ENCODE assay signal across 26 cellular contexts in the genomic region with DNA sequence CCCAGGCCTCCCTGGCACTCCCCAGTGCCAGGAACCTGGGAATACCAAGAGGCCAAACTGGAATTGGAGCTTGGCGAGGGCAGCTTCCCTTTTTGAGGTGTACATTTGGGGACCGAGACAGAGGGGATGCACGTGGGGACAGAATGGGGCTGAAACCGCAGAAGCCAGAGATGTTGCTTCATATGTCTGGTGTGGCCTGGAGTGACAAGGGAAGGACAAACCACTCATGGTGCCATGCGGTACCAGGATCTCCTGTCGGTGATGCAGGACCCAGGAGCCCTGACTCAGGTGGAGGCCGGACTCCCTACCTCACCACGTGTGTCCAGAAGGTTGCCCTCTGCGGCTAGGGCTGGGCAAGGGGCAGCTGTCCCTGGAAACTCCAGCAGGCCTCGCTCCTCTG. TPM values are rescaled to one million over a fixed set of nuclear protein-coding genes. Genes with fewer than 3 reads are reported as not detected.
A peak's percentile ranks its signal among the peaks of the same experiment; 100 is the strongest.
DNase-seq lines count a peak whose midpoint lies in the region; ATAC-seq, FAIRE-seq and TF ChIP-seq lines count a peak whose summit lies in the region.
"Had no signal": no experiment of that assay in that cellular context is flagged by ENCODE, and none has a peak within 500 bp of the region (broad histone marks: within the 10 kb centered on the region; RNA-seq: fewer than 3 reads in every experiment).

No MANE protein-coding gene starts in this region.

- H3K4me3 ChIP-seq in HepG2 (replicated peaks in 1 of 3; ENCODE audit: insufficient read depth in 1 of 3, low read depth in 2 of 3, low read length in 3 of 3) (no peak overlapping the region), right lobe of liver (no peak overlapping the region), kidney (ENCODE audit: low read length in 2 of 2) (no peak overlapping the region), ovary (no peak overlapping the region)
- H3K4me3 ChIP-seq: A549, GM12878, left ventricle myocardium inferior, pancreas, SJCRH30 had no signal

- in situ Hi-C loops in HepG2 (cut with HindIII; ENCODE audit: extremely low pct_ligation_motif_present, low pct_unique_long_range_greater_than_20kb), result no loop called here

- TF ChIP-seq RAD21 in HepG2 (CRISPR knock-in tag; IDR thresholded peaks at IDR 0.05), result no peak

- no peaks in the 10 kb centered on the region for H3K9me3 ChIP-seq in HepG2 (ENCODE audit: low read length)
- no peaks in the 10 kb centered on the region for H3K9me3 ChIP-seq in right lobe of liver
- H3K9me3 ChIP-seq in kidney (ENCODE audit: control insufficient read depth in 1 of 2, low read length in 2 of 2), result no peaks in the 10 kb centered on the region
- H3K9me3 ChIP-seq in ovary, result no peaks in the 10 kb centered on the region
- H3K9me3 ChIP-seq: A549, left ventricle myocardium inferior, pancreas, SJCRH30 had no signal

- FAIRE-seq in HepG2 (lab: Jason Lieb, UNC) (no peak), kidney (lab: Jason Lieb, UNC) (no peak)
- FAIRE-seq: A549, astrocyte, GM12878, H54, pancreas had no signal

- no peak for DNase-seq in HepG2 (ENCODE audit: low spot score)
- no peak for DNase-seq in right lobe of liver
- DNase-seq in NOMO-1 treated with dmso at 0.1 percent for 144 hours (lab: John Stamatoyannopoulos, UW; ENCODE audit: unreplicated experiment), result peak; percentile 64
- DNase-seq in kidney, result peak; percentile 55
- DNase-seq in ovary, result no peak
- DNase-seq in activated CD4-positive, CD25-positive, alpha-beta regulatory T cell treated with anti-CD3 and anti-CD28 coated beads, Interleukin-2, amount 50 U/mL, for 72 hours, result no peak
- DNase-seq: activated CD4-positive, alpha-beta T cell treated with anti-CD3 and anti-CD28 coated beads for 48 hours; activated CD8-positive, alpha-beta memory T cell treated with anti-CD3 and anti-CD28 coated beads, Interleukin-2, amount 10 ng/mL, durations not matched to agents 7 days and 5 days; caudate nucleus; left ventricle myocardium inferior; midbrain; natural killer cell; NCI-H446 treated with DMSO at 0.1 percent for 48 hours; right cardiac atrium; SJCRH30; stimulated activated CD4-positive, alpha-beta T cell treated with anti-CD3 and anti-CD28 coated beads, Interleukin-12 subunit alpha, Interleukin-12 subunit beta, amount 100 ng/mL, for 4 hours; T-helper 2 cell had no signal

- no TSS peak for BruUV-seq in HepG2 (replicated peaks; lab: Mats Ljungman, UMichigan)

- H2AFZ ChIP-seq in HepG2 (ENCODE audit: low read length), result no peak overlapping the region

- H3K4me2 ChIP-seq in HepG2 (ENCODE audit: low read depth, low read length), result no peak overlapping the region
- H3K4me2 ChIP-seq: A549 had no signal

- POLR2A ChIA-PET in HepG2 (lab: Yijun Ruan, JAX), result no interaction called here

- H3K36me3 ChIP-seq in HepG2 (replicated peaks in 1 of 2; ENCODE audit: control insufficient read depth in 1 of 2, insufficient read depth in 2 of 2, low read length in 2 of 2), result no peaks in the 10 kb centered on the region
- H3K36me3 ChIP-seq in right lobe of liver, result no peaks in the 10 kb centered on the region
- no peaks in the 10 kb centered on the region for H3K36me3 ChIP-seq in kidney (ENCODE audit: control insufficient read depth in 1 of 2, insufficient read depth in 2 of 2, low read length in 2 of 2)
- no peaks in the 10 kb centered on the region for H3K36me3 ChIP-seq in ovary
- H3K36me3 ChIP-seq: left ventricle myocardium inferior, pancreas, SJCRH30 had no signal

- TF ChIP-seq CTCF in HepG2 (CRISPR knock-in tag; IDR thresholded peaks at IDR 0.05) (no peak), right lobe of liver (IDR thresholded peaks at IDR 0.05) (no peak), kidney (IDR thresholded peaks at IDR 0.05; ENCODE audit: borderline replicate concordance, extremely low read depth, insufficient read depth) (no peak), ovary (IDR thresholded peaks at IDR 0.05) (no peak)

- no peak overlapping the region for H3K9ac ChIP-seq in HepG2 (ENCODE audit: insufficient read depth, low read depth, low read length)
- no peak overlapping the region for H3K9ac ChIP-seq in kidney (ENCODE audit: low read length in 2 of 2)

- H3K79me2 ChIP-seq in HepG2 (ENCODE audit: insufficient read depth, low read length), result no peaks in the 10 kb centered on the region

- ATAC-seq in HepG2, result no peak
- no peak for ATAC-seq in right lobe of liver
- ATAC-seq in HG02970 (IDR thresholded peaks at IDR 0.05; ENCODE audit: low FRiP score, unreplicated experiment), result no peak
- no peak for ATAC-seq in HG02973 (IDR thresholded peaks at IDR 0.05; ENCODE audit: unreplicated experiment)
- ATAC-seq: A549; activated CD8-positive, alpha-beta memory T cell treated with anti-CD3 and anti-CD28 coated beads, Interleukin-2, amount 10 ng/mL, durations not matched to agents 7 days and 5 days; activated naive CD4-positive, alpha-beta T cell treated with anti-CD3 and anti-CD28 coated beads, Interleukin-2, amount 50 U/mL, for 72 hours; GM12878; pancreas; right cardiac atrium had no signal

- H3K27ac ChIP-seq in HepG2 (ENCODE audit: extremely low read length, insufficient read depth, low read length) (no peak overlapping the region), right lobe of liver (no peak overlapping the region), kidney (ENCODE audit: low read depth in 2 of 2, low read length in 2 of 2) (no peak overlapping the region), ovary (no peak overlapping the region)
- H3K27ac ChIP-seq: A549, left ventricle myocardium inferior, pancreas, SJCRH30 had no signal

- H4K20me1 ChIP-seq in HepG2 (ENCODE audit: insufficient read depth, low read length), result no peaks in the 10 kb centered on the region

- 50% methylated on average over 1 of the region's 10 CpGs for WGBS in HepG2 (ENCODE audit: low lambda C conversion rate)
- WGBS in right lobe of liver (ENCODE audit: insufficient coverage, low coverage, low lambda C conversion rate, missing lambda C conversion rate), result no CpG with 5 or more reads among the region's 10 CpGs
- 92 to 98% (median 95%) methylated on average over 10 of the region's 10 CpGs for WGBS in ovary, 3 donors

- H3K27me3 ChIP-seq in HepG2 (ENCODE audit: control insufficient read depth in 1 of 2, insufficient read depth in 2 of 2, low read length in 2 of 2) (peaks cover 7 to 54% of the 10 kb centered on the region in 2 experiments; a peak in 3 of 5 replicates), right lobe of liver (no peaks in the 10 kb centered on the region), ovary (no peaks in the 10 kb centered on the region)
- H3K27me3 ChIP-seq: pancreas, SJCRH30 had no signal

- intact Hi-C loops in HepG2 (cut with micrococcal nuclease; ENCODE audit: unreplicated experiment) (loop anchor here (5.0 kb wide), 1 partner anchor 108 kb away; no protein-coding TSS in a partner anchor), right lobe of liver (cut with DNase I) (no loop called here), kidney (cut with DNase I) (no loop called here), ovary (cut with DNase I) (loop anchor here in 1 of 4 donors (10.0 kb wide), 1 partner anchor 485 kb away; no protein-coding TSS in a partner anchor)

- TF ChIP-seq EP300 in HepG2 (IDR thresholded peaks at IDR 0.05; ENCODE audit: low read depth in 2 of 2, low read length in 2 of 2) (no peak), HepG2 (CRISPR knock-in tag; IDR thresholded peaks at IDR 0.05; ENCODE audit: borderline replicate concordance) (no peak), ovary (IDR thresholded peaks at IDR 0.05) (no peak)

- TF ChIP-seq POLR2A in HepG2 (IDR thresholded peaks at IDR 0.05; ENCODE audit: insufficient read depth in 1 of 2, low read depth in 2 of 2, low read length in 2 of 2) (no peak), right lobe of liver (IDR thresholded peaks at IDR 0.05) (no peak), ovary (IDR thresholded peaks at IDR 0.05) (no peak)

- H3K4me1 ChIP-seq in HepG2 (ENCODE audit: insufficient read depth, low read length) (peaks cover 28% of the 10 kb centered on the region), right lobe of liver (no peaks in the 10 kb centered on the region), kidney (ENCODE audit: control insufficient read depth in 1 of 2, insufficient read depth in 1 of 2, low read depth in 1 of 2, low read length in 2 of 2) (no peaks in the 10 kb centered on the region), ovary (ENCODE audit: insufficient read depth) (no peaks in the 10 kb centered on the region)
- H3K4me1 ChIP-seq: pancreas had no signal

- CTCF ChIA-PET in HepG2 (lab: Yijun Ruan, JAX; ENCODE audit: low intra/inter-chr PET ratio, low total read pairs), result no interaction called here

RNA-seq across cellular contexts. Expression of a gene that starts 4.0 kb away (rescaled TPM):
- total RNA-seq in HepG2 (2016; rRNA removed; fragmentation: Illumina TruSeq; extraction: Trizol) (not detected in 2 replicates), right lobe of liver (not detected), kidney (not detected), ovary (under 1 TPM in 1 of 7 donors, not detected in 6; 0.28 TPM)
- total RNA-seq in HepG2 (2016; cell fraction: cytosol; rRNA removed; fragmentation: Illumina TruSeq; extraction: Trizol; ENCODE audit: low read depth), result not detected in 2 replicates
- not detected in 2 replicates for total RNA-seq in HepG2 (2016; cell fraction: insoluble cytoplasmic fraction; rRNA removed; fragmentation: Illumina TruSeq; extraction: Trizol)
- total RNA-seq in HepG2 (2016; cell fraction: membrane; rRNA removed; fragmentation: Illumina TruSeq; extraction: Trizol), result not detected in 2 replicates
- total RNA-seq in HepG2 (2016; cell fraction: nucleus; rRNA removed; fragmentation: Illumina TruSeq; extraction: Trizol), result not detected in 2 replicates
- polyA plus RNA-seq in HepG2 (2011; rRNA removed) (not detected in 2 replicates), kidney (ENCODE audit: insufficient read depth, low read depth, low replicate concordance) (not detected), ovary (not detected)
- not detected in 2 replicates for polyA plus RNA-seq in HepG2 (2011; cell fraction: cytosol; rRNA removed)
- polyA plus RNA-seq in HepG2 (2011; cell fraction: nucleus; rRNA removed), result not detected in 2 replicates
- polyA plus RNA-seq in HepG2 (2012), result not detected in 2 replicates
- polyA plus RNA-seq in HepG2 (2016; cell fraction: cytosol; fragmentation: Illumina TruSeq; extraction: Trizol; ENCODE audit: low read depth), result not detected in 2 replicates
- polyA plus RNA-seq in HepG2 (2016; cell fraction: insoluble cytoplasmic fraction; fragmentation: Illumina TruSeq; extraction: Trizol; ENCODE audit: low read depth), result not detected in 2 replicates
- polyA plus RNA-seq in HepG2 (2016; cell fraction: membrane; fragmentation: Illumina TruSeq; extraction: Trizol; ENCODE audit: low read depth), result not detected in 2 replicates
- polyA plus RNA-seq in HepG2 (2016; cell fraction: nucleus; fragmentation: Illumina TruSeq; extraction: Trizol; ENCODE audit: insufficient read depth, low read depth), result not detected in 2 replicates
- not detected in 2 replicates for polyA minus RNA-seq in HepG2 (2011; rRNA and poly(A)+ RNA removed; ENCODE audit: low replicate concordance)
- polyA minus RNA-seq in HepG2 (2011; cell fraction: cytosol; rRNA and poly(A)+ RNA removed), result not detected in 2 replicates
- polyA minus RNA-seq in HepG2 (2011; cell fraction: nucleus; rRNA and poly(A)+ RNA removed), result not detected in 2 replicates
- total RNA-seq: astrocyte, left ventricle myocardium inferior, right cardiac atrium, SJCRH30 had no signal
- polyA plus RNA-seq: A549, BJ, pancreas, right cardiac atrium had no signal

RNA-seq across cellular contexts. Expression of a gene that starts 9.1 kb away (rescaled TPM):
- total RNA-seq in HepG2 (2016; rRNA removed; fragmentation: Illumina TruSeq; extraction: Trizol), result not detected in 2 replicates
- not detected in 2 replicates for total RNA-seq in HepG2 (2016; cell fraction: cytosol; rRNA removed; fragmentation: Illumina TruSeq; extraction: Trizol; ENCODE audit: low read depth)
- not detected in 2 replicates for total RNA-seq in HepG2 (2016; cell fraction: insoluble cytoplasmic fraction; rRNA removed; fragmentation: Illumina TruSeq; extraction: Trizol)
- not detected in 2 replicates for total RNA-seq in HepG2 (2016; cell fraction: membrane; rRNA removed; fragmentation: Illumina TruSeq; extraction: Trizol)
- not detected in 2 replicates for total RNA-seq in HepG2 (2016; cell fraction: nucleus; rRNA removed; fragmentation: Illumina TruSeq; extraction: Trizol)
- polyA plus RNA-seq in HepG2 (2011; rRNA removed), result not detected in 2 replicates
- polyA plus RNA-seq in HepG2 (2011; cell fraction: cytosol; rRNA removed), result not detected in 2 replicates
- polyA plus RNA-seq in HepG2 (2011; cell fraction: nucleus; rRNA removed), result not detected in 2 replicates
- not detected in 2 replicates for polyA plus RNA-seq in HepG2 (2012)
- polyA plus RNA-seq in HepG2 (2016; cell fraction: cytosol; fragmentation: Illumina TruSeq; extraction: Trizol; ENCODE audit: low read depth), result not detected in 2 replicates
- polyA plus RNA-seq in HepG2 (2016; cell fraction: insoluble cytoplasmic fraction; fragmentation: Illumina TruSeq; extraction: Trizol; ENCODE audit: low read depth), result not detected in 2 replicates
- polyA plus RNA-seq in HepG2 (2016; cell fraction: membrane; fragmentation: Illumina TruSeq; extraction: Trizol; ENCODE audit: low read depth), result not detected in 2 replicates
- polyA plus RNA-seq in HepG2 (2016; cell fraction: nucleus; fragmentation: Illumina TruSeq; extraction: Trizol; ENCODE audit: insufficient read depth, low read depth), result not detected in 2 replicates
- polyA minus RNA-seq in HepG2 (2011; rRNA and poly(A)+ RNA removed; ENCODE audit: low replicate concordance), result not detected in 2 replicates
- not detected in 2 replicates for polyA minus RNA-seq in HepG2 (2011; cell fraction: cytosol; rRNA and poly(A)+ RNA removed)
- not detected in 2 replicates for polyA minus RNA-seq in HepG2 (2011; cell fraction: nucleus; rRNA and poly(A)+ RNA removed)
- total RNA-seq in right lobe of liver, result not detected
- total RNA-seq in kidney, result not detected
- not detected for polyA plus RNA-seq in kidney (ENCODE audit: insufficient read depth, low read depth, low replicate concordance)
- total RNA-seq in ovary, result not detected
- not detected for polyA plus RNA-seq in ovary
- total RNA-seq: astrocyte, GM12878, left ventricle myocardium inferior, natural killer cell, pancreas, right cardiac atrium, SJCRH30 had no signal
- polyA plus RNA-seq: A549, BJ, GM12878, pancreas, right cardiac atrium had no signal

RNA-seq across cellular contexts. Expression of a gene that starts 58.1 kb away (rescaled TPM):
- total RNA-seq in HepG2 (2016; rRNA removed; fragmentation: Illumina TruSeq; extraction: Trizol) (2.5 and 3.7 TPM in 2 replicates), right lobe of liver (1 to 10 TPM; 1.3 to 6.0 (median 4.6) TPM), kidney (1.4 TPM), ovary (under 1 TPM in 6 of 7 donors, not detected in 1; 0.07 to 0.34 (median 0.22) TPM)
- total RNA-seq in HepG2 (2016; cell fraction: cytosol; rRNA removed; fragmentation: Illumina TruSeq; extraction: Trizol; ENCODE audit: low read depth), result 0.40 and 0.71 TPM in 2 replicates
- total RNA-seq in HepG2 (2016; cell fraction: insoluble cytoplasmic fraction; rRNA removed; fragmentation: Illumina TruSeq; extraction: Trizol), result 2.5 and 3.7 TPM in 2 replicates
- 1.2 and 1.4 TPM in 2 replicates for total RNA-seq in HepG2 (2016; cell fraction: membrane; rRNA removed; fragmentation: Illumina TruSeq; extraction: Trizol)
- total RNA-seq in HepG2 (2016; cell fraction: nucleus; rRNA removed; fragmentation: Illumina TruSeq; extraction: Trizol), result 7.7 and 9.1 TPM in 2 replicates
- polyA plus RNA-seq in HepG2 (2011; rRNA removed) (3.8 and 8.3 TPM in 2 replicates), kidney (ENCODE audit: insufficient read depth, low read depth, low replicate concordance) (2.1 TPM), ovary (under 1 TPM; 0.17 to 0.65 TPM)
- polyA plus RNA-seq in HepG2 (2011; cell fraction: cytosol; rRNA removed), result 1.2 and 1.9 TPM in 2 replicates
- polyA plus RNA-seq in HepG2 (2011; cell fraction: nucleus; rRNA removed), result 34.1 and 36.0 TPM in 2 replicates
- polyA plus RNA-seq in HepG2 (2012), result 2.4 and 4.2 TPM in 2 replicates
- 0.34 and 0.45 TPM in 2 replicates for polyA plus RNA-seq in HepG2 (2016; cell fraction: cytosol; fragmentation: Illumina TruSeq; extraction: Trizol; ENCODE audit: low read depth)
- 1.7 and 2.1 TPM in 2 replicates for polyA plus RNA-seq in HepG2 (2016; cell fraction: insoluble cytoplasmic fraction; fragmentation: Illumina TruSeq; extraction: Trizol; ENCODE audit: low read depth)
- polyA plus RNA-seq in HepG2 (2016; cell fraction: membrane; fragmentation: Illumina TruSeq; extraction: Trizol; ENCODE audit: low read depth), result 0.49 and 0.72 TPM in 2 replicates
- polyA plus RNA-seq in HepG2 (2016; cell fraction: nucleus; fragmentation: Illumina TruSeq; extraction: Trizol; ENCODE audit: insufficient read depth, low read depth), result 7.7 and 7.8 TPM in 2 replicates
- polyA minus RNA-seq in HepG2 (2011; rRNA and poly(A)+ RNA removed; ENCODE audit: low replicate concordance), result 0.35 and 13.5 TPM in 2 replicates
- polyA minus RNA-seq in HepG2 (2011; cell fraction: cytosol; rRNA and poly(A)+ RNA removed), result 0.88 and 2.8 TPM in 2 replicates
- polyA minus RNA-seq in HepG2 (2011; cell fraction: nucleus; rRNA and poly(A)+ RNA removed), result 11.3 and 17.3 TPM in 2 replicates
- total RNA-seq: GM12878, SJCRH30 had no signal
- polyA plus RNA-seq: BJ had no signal

Comparison
In these comparisons a context has a peak if more than half of its experiments do, and no peak if none do; other contexts are left out.
1. DNase-seq: peak in NOMO-1 treated with dmso at 0.1 percent for 144 hours (single experiment) and kidney (single experiment); none in HepG2 (single experiment), right lobe of liver (0 of 3), ovary (0 of 5) and activated CD4-positive, CD25-positive, alpha-beta regulatory T cell treated with anti-CD3 and anti-CD28 coated beads, Interleukin-2, amount 50 U/mL, for 72 hours (single experiment).